ENCODE assay signal across 19 cellular contexts in genomic region chr20:37541326-37541725, GRCh38. TPM values are rescaled to one million over a fixed set of nuclear protein-coding genes. Genes with fewer than 3 reads are reported as not detected.
DNase-seq lines count a peak whose midpoint lies in the region; ATAC-seq and TF ChIP-seq lines count a peak whose summit lies in the region.
"Had no signal": no experiment of that assay in that cellular context is flagged by ENCODE, and none has a peak within 500 bp of the region (broad histone marks: within the 10 kb centered on the region; RNA-seq: fewer than 3 reads in every experiment).

No MANE protein-coding gene starts in this region.

- no peak overlapping the region for H3K14ac ChIP-seq in neuronal stem cell (ENCODE audit: low read length)

- H3K9me3 ChIP-seq in RWPE2 (ENCODE audit: severe bottlenecking) (no peaks in the 10 kb centered on the region), neuronal stem cell (replicated peaks in 1 of 2; ENCODE audit: control insufficient read depth in 2 of 2, insufficient read depth in 1 of 2, low read depth in 1 of 2, low read length in 2 of 2) (no peaks in the 10 kb centered on the region), suprapubic skin (no peaks in the 10 kb centered on the region)
- H3K9me3 ChIP-seq: BLaER1 treated with 17β-estradiol and CSF1 and Interleukin-3, amounts not matched to agents 10 nM and 100 nM; SJCRH30 had no signal

- H4K91ac ChIP-seq in neuronal stem cell (ENCODE audit: low read depth, low read length, poor library complexity), result peak overlapping the region; percentile 48

- H3K27me3 ChIP-seq in RWPE2 (ENCODE audit: insufficient read depth, poor library complexity, severe bottlenecking) (no peaks in the 10 kb centered on the region), neuronal stem cell (ENCODE audit: control insufficient read depth in 3 of 3, insufficient read depth in 3 of 3, low read depth in 1 of 3, low read length in 3 of 3) (peaks cover 0 to 6% (median 0%) of the 10 kb centered on the region in 3 experiments), suprapubic skin (no peaks in the 10 kb centered on the region)
- H3K27me3 ChIP-seq: BLaER1 treated with 17β-estradiol and CSF1 and Interleukin-3, amounts not matched to agents 10 nM and 100 nM; SJCRH30 had no signal

- no peak overlapping the region for H2AK5ac ChIP-seq in neuronal stem cell (ENCODE audit: low read depth, low read length)

- TF ChIP-seq CTCF in RWPE2 (IDR thresholded peaks at IDR 0.05; ENCODE audit: poor library complexity, severe bottlenecking), result no peak
- no peak for TF ChIP-seq CTCF in suprapubic skin (IDR thresholded peaks at IDR 0.05)

- no peak overlapping the region for H3K23ac ChIP-seq in neuronal stem cell (ENCODE audit: low read depth, low read length, poor library complexity)

- no peak for ATAC-seq in RWPE2 (ENCODE audit: low read depth)
- ATAC-seq in GM19351 (IDR thresholded peaks at IDR 0.05; ENCODE audit: unreplicated experiment), result no peak
- ATAC-seq in GM19395 (IDR thresholded peaks at IDR 0.05; ENCODE audit: unreplicated experiment), result no peak

- TF ChIP-seq EP300 in suprapubic skin (IDR thresholded peaks at IDR 0.05), result no peak

- H3K4me1 ChIP-seq in RWPE2 (ENCODE audit: insufficient read depth, poor library complexity, severe bottlenecking) (peaks cover 12% of the 10 kb centered on the region), neuronal stem cell (ENCODE audit: control insufficient read depth in 2 of 2, insufficient read depth in 1 of 2, low read depth in 1 of 2, low read length in 2 of 2) (peaks cover 0 to 7% of the 10 kb centered on the region in 2 donors), suprapubic skin (no peaks in the 10 kb centered on the region)

- H3K4me3 ChIP-seq in RWPE2 (ENCODE audit: severe bottlenecking), result no peak overlapping the region
- no peak overlapping the region for H3K4me3 ChIP-seq in neuronal stem cell (ENCODE audit: low read length in 2 of 2)
- no peak overlapping the region for H3K4me3 ChIP-seq in suprapubic skin
- H3K4me3 ChIP-seq: BLaER1 treated with 17β-estradiol and CSF1 and Interleukin-3, amounts not matched to agents 10 nM and 100 nM; SJCRH30 had no signal

- H2BK12ac ChIP-seq in neuronal stem cell (ENCODE audit: low read length), result no peak overlapping the region

- H3K18ac ChIP-seq in neuronal stem cell (ENCODE audit: low read length), result no peak overlapping the region

- H2BK120ac ChIP-seq in neuronal stem cell (ENCODE audit: low read depth, low read length), result no peak overlapping the region

- H3K27ac ChIP-seq in RWPE2 (ENCODE audit: poor library complexity, severe bottlenecking) (peak overlapping the region; percentile 0), neuronal stem cell (replicated peaks; ENCODE audit: low read length) (no peak overlapping the region), suprapubic skin (no peak overlapping the region)
- H3K27ac ChIP-seq: BLaER1 treated with 17β-estradiol and CSF1 and Interleukin-3, amounts not matched to agents 10 nM and 100 nM; SJCRH30 had no signal

- no CpG with 5 or more reads among the region's 5 CpGs for WGBS in neuronal stem cell (ENCODE audit: extremely low coverage in 2 of 2, insufficient read length in 2 of 2, insufficient replicate concordance in 1 of 2), 2 donors
- WGBS in suprapubic skin, result 90% methylated on average over 5 of the region's 5 CpGs

- TF ChIP-seq POLR2A in suprapubic skin (IDR thresholded peaks at IDR 0.05), result no peak

- no peak overlapping the region for H2AFZ ChIP-seq in neuronal stem cell (ENCODE audit: low read length)

- H2BK15ac ChIP-seq in neuronal stem cell (ENCODE audit: low read length), result no peak overlapping the region

- H3K9ac ChIP-seq in neuronal stem cell (ENCODE audit: low read depth, low read length, poor library complexity), result no peak overlapping the region
- H3K9ac ChIP-seq: BLaER1 treated with 17β-estradiol and CSF1 and Interleukin-3, amounts not matched to agents 10 nM and 100 nM had no signal

- DNase-seq in RWPE2 (ENCODE audit: low spot score) (peak; percentile 31), islet precursor cell (peak; percentile 12), neuronal stem cell (ENCODE audit: low spot score) (no peak), suprapubic skin (ENCODE audit: low spot score in 2 of 2) (peak; percentile 4 to 10), retina (no peak)
- DNase-seq: DMS79, H7, KG1, MV-4-11, NCI-H1417, NCI-H187 treated with DMSO at 0.1 percent for 48 hours, NCI-H226, NCI-H524, NCI-H82, RPMI8226, SJCRH30 had no signal

- H3K79me1 ChIP-seq in neuronal stem cell (ENCODE audit: low read depth, low read length), result no peaks in the 10 kb centered on the region

- H3K36me3 ChIP-seq in RWPE2 (ENCODE audit: low read depth), result no peaks in the 10 kb centered on the region
- H3K36me3 ChIP-seq in neuronal stem cell (replicated peaks in 1 of 2; ENCODE audit: control insufficient read depth in 2 of 2, insufficient read depth in 2 of 2, low read length in 2 of 2), result no peaks in the 10 kb centered on the region
- no peaks in the 10 kb centered on the region for H3K36me3 ChIP-seq in suprapubic skin
- H3K36me3 ChIP-seq: BLaER1 treated with 17β-estradiol and CSF1 and Interleukin-3, amounts not matched to agents 10 nM and 100 nM; SJCRH30 had no signal

- H4K8ac ChIP-seq in neuronal stem cell (ENCODE audit: low read depth, low read length), result no peak overlapping the region

- no peak overlapping the region for H2BK5ac ChIP-seq in neuronal stem cell (ENCODE audit: low read length)

- H3K4ac ChIP-seq in neuronal stem cell (ENCODE audit: low read length), result no peak overlapping the region

- no peak overlapping the region for H3K4me2 ChIP-seq in neuronal stem cell (ENCODE audit: insufficient read depth, low read length, poor library complexity, severe bottlenecking)
- H3K4me2 ChIP-seq: BLaER1 treated with 17β-estradiol and CSF1 and Interleukin-3, amounts not matched to agents 10 nM and 100 nM had no signal

RNA-seq across cellular contexts. Expression of gene BLCAP, which starts 13.7 kb away (rescaled TPM):
- polyA plus RNA-seq in neuronal stem cell (2013, experiment 1 of 2), result 49.1 TPM
- 48.5 TPM for polyA plus RNA-seq in neuronal stem cell (2013, experiment 2 of 2)
- 100 to 1,000 TPM; 126 to 198 (median 136) TPM for total RNA-seq in suprapubic skin

RNA-seq across cellular contexts. Expression of gene NNAT, which starts 20.3 kb away (rescaled TPM):
- 549 TPM for polyA plus RNA-seq in neuronal stem cell (2013, experiment 1 of 2)
- polyA plus RNA-seq in neuronal stem cell (2013, experiment 2 of 2), result 523 TPM
- 10 to 100 TPM in 1 of 4 donors, 1 to 10 TPM in 3; 3.0 to 15.2 (median 6.2) TPM for total RNA-seq in suprapubic skin
- total RNA-seq: SJCRH30 had no signal

Comparison
In these comparisons a context has a peak if more than half of its experiments do, and no peak if none do; other contexts are left out.
1. DNase-seq: peak in RWPE2 (single experiment), islet precursor cell (single experiment) and suprapubic skin (2 of 2); none in neuronal stem cell (single experiment) and retina (single experiment).